8 cellular contexts compared by ENCODE assay signal in the genomic region with DNA sequence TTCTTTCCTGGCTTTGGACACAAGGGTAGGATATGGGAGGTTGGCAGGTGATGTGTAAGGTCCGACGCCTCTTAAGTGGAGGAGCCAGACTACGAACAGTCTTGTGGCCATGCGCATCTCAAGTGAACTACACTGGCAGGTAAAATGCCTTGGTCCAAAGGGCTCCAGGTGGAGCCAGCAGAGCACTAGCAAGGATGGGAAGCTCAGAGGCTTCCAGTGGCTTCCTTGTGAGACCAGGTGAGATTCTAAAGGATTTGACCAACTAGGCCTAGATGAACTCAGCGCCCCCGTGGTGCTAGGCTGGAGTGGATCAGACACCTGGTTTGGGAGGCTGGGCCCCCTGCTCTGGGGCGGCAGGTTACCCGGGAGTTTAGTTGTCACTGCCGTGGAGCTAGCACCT.
DNase-seq lines count a peak whose midpoint lies in the region; ATAC-seq and TF ChIP-seq lines count a peak whose summit lies in the region.

No MANE protein-coding gene starts in this region.

- H3K9ac ChIP-seq in BLaER1 treated with 17β-estradiol and CSF1 and Interleukin-3, amounts not matched to agents 10 nM and 100 nM: peak overlapping the region; percentile 93 to 100 (median 97)
- peak overlapping the region; percentile 93 for H3K9ac ChIP-seq in Loucy (ENCODE audit: low read depth, low read length, poor library complexity, severe bottlenecking)

- H3K9me3 ChIP-seq in BLaER1 treated with 17β-estradiol and CSF1 and Interleukin-3, amounts not matched to agents 10 nM and 100 nM (replicated peaks in 1 of 11): no peaks in the 10 kb centered on the region; a peak in 1 of 22 replicates
- H3K9me3 ChIP-seq in Loucy (ENCODE audit: insufficient read depth, low read depth, low read length): no peaks in the 10 kb centered on the region

- H3K36me3 Mint-ChIP-seq in dendritic cell treated with granulocyte-macrophage colony-stimulating factor and Interleukin-4, amounts not matched to agents 40 ng/mL and 50 ng/mL, for 4 days (ENCODE audit: low read depth): peaks cover 51% of the 10 kb centered on the region
- peaks cover 30% of the 10 kb centered on the region for H3K36me3 Mint-ChIP-seq in nephron (ENCODE audit: low read depth)

- no peak for TF ChIP-seq CTCF in Loucy (conservative IDR thresholded peaks at IDR 0.05; ENCODE audit: low read length)
- no peak for TF ChIP-seq CTCF in nephron (IDR thresholded peaks at IDR 0.05; ENCODE audit: unreplicated experiment in 3 of 3)

- no peaks in the 10 kb centered on the region for H3K9me2 ChIP-seq in Loucy (replicated peaks; ENCODE audit: low read depth, low read length)

- H3K36me3 ChIP-seq in BLaER1 treated with 17β-estradiol and CSF1 and Interleukin-3, amounts not matched to agents 10 nM and 100 nM: peaks cover 21 to 48% (median 32%) of the 10 kb centered on the region in 11 experiments
- H3K36me3 ChIP-seq in Loucy (ENCODE audit: insufficient read depth, low read length): peaks cover 16% of the 10 kb centered on the region; the same call in 1 of the 2 replicates

- ATAC-seq in GM18505 (IDR thresholded peaks at IDR 0.05; ENCODE audit: unreplicated experiment) (no peak), GM19397 (IDR thresholded peaks at IDR 0.05; ENCODE audit: unreplicated experiment) (no peak)

- TF ChIP-seq POLR2A in GM18505 (IDR thresholded peaks at IDR 0.05; ENCODE audit: borderline replicate concordance, extremely low read depth, insufficient read depth, insufficient read length): no peak
- no peak for TF ChIP-seq POLR2A in erythroblast (IDR thresholded peaks at IDR 0.05; ENCODE audit: low read length)

- no peaks in the 10 kb centered on the region for H3K9me3 Mint-ChIP-seq in dendritic cell treated with granulocyte-macrophage colony-stimulating factor and Interleukin-4, amounts not matched to agents 40 ng/mL and 50 ng/mL, for 4 days
- H3K9me3 Mint-ChIP-seq in nephron: no peaks in the 10 kb centered on the region

- peak overlapping the region; percentile 90 to 99 (median 95) for H3K4me2 ChIP-seq in BLaER1 treated with 17β-estradiol and CSF1 and Interleukin-3, amounts not matched to agents 10 nM and 100 nM
- H3K4me2 ChIP-seq in Loucy (ENCODE audit: low read depth, low read length, poor library complexity, severe bottlenecking): peak overlapping the region; percentile 79

- peak overlapping the region; percentile 88 for H3K4me3 Mint-ChIP-seq in dendritic cell treated with granulocyte-macrophage colony-stimulating factor and Interleukin-4, amounts not matched to agents 40 ng/mL and 50 ng/mL, for 4 days
- peak overlapping the region; percentile 95 to 99 (median 96) for H3K4me3 Mint-ChIP-seq in nephron

- peaks cover 42% of the 10 kb centered on the region for H3K79me2 ChIP-seq in Loucy (ENCODE audit: insufficient read depth, low read length)

- no peaks in the 10 kb centered on the region for H3K27me3 ChIP-seq in BLaER1 treated with 17β-estradiol and CSF1 and Interleukin-3, amounts not matched to agents 10 nM and 100 nM
- H3K27me3 ChIP-seq in Loucy (ENCODE audit: insufficient read depth, low read length, poor library complexity, severe bottlenecking): peaks cover 9% of the 10 kb centered on the region

- H3K4me3 ChIP-seq in BLaER1 treated with 17β-estradiol and CSF1 and Interleukin-3, amounts not matched to agents 10 nM and 100 nM: peak overlapping the region; percentile 80 to 100 (median 90)
- H3K4me3 ChIP-seq in Loucy (ENCODE audit: low read length, poor library complexity, severe bottlenecking): peak overlapping the region; percentile 85

- no peaks in the 10 kb centered on the region for H3K27me3 Mint-ChIP-seq in dendritic cell treated with granulocyte-macrophage colony-stimulating factor and Interleukin-4, amounts not matched to agents 40 ng/mL and 50 ng/mL, for 4 days
- H3K27me3 Mint-ChIP-seq in nephron (ENCODE audit: low read depth): peaks cover 5% of the 10 kb centered on the region

- DNase-seq in T1000 (lab: John Stamatoyannopoulos, UW) (no peak), erythroblast (lab: John Stamatoyannopoulos, UW) (no peak)

- H3K4me1 Mint-ChIP-seq in dendritic cell treated with granulocyte-macrophage colony-stimulating factor and Interleukin-4, amounts not matched to agents 40 ng/mL and 50 ng/mL, for 4 days (ENCODE audit: low read depth): peaks cover 49% of the 10 kb centered on the region
- H3K4me1 Mint-ChIP-seq in nephron: peaks cover 22% of the 10 kb centered on the region

- intact Hi-C loops in dendritic cell treated with granulocyte-macrophage colony-stimulating factor and Interleukin-4, amounts not matched to agents 40 ng/mL and 50 ng/mL, for 4 days (cut with micrococcal nuclease): no loop called here

- peaks cover 32 to 53% (median 39%) of the 10 kb centered on the region in 11 experiments for H4K20me1 ChIP-seq in BLaER1 treated with 17β-estradiol and CSF1 and Interleukin-3, amounts not matched to agents 10 nM and 100 nM
- H4K20me1 ChIP-seq in Loucy (ENCODE audit: insufficient read depth, low read length, poor library complexity, severe bottlenecking): peaks cover 25% of the 10 kb centered on the region

- H2AFZ ChIP-seq in Loucy (ENCODE audit: low read length): no peak overlapping the region

- peak overlapping the region; percentile 97 for H3K27ac Mint-ChIP-seq in dendritic cell treated with granulocyte-macrophage colony-stimulating factor and Interleukin-4, amounts not matched to agents 40 ng/mL and 50 ng/mL, for 4 days
- peak overlapping the region; percentile 75 to 96 (median 95) for H3K27ac Mint-ChIP-seq in nephron

- peaks cover 42 to 51% (median 46%) of the 10 kb centered on the region in 10 experiments for H3K4me1 ChIP-seq in BLaER1 treated with 17β-estradiol and CSF1 and Interleukin-3, amounts not matched to agents 10 nM and 100 nM
- peaks cover 6% of the 10 kb centered on the region for H3K4me1 ChIP-seq in Loucy (ENCODE audit: insufficient read depth, low read length, poor library complexity, severe bottlenecking)

- peak overlapping the region; percentile 90 to 99 (median 94) for H3K27ac ChIP-seq in BLaER1 treated with 17β-estradiol and CSF1 and Interleukin-3, amounts not matched to agents 10 nM and 100 nM

- H3F3A ChIP-seq in Loucy (ENCODE audit: low read depth): peaks cover 6% of the 10 kb centered on the region; the same call in 1 of the 2 replicates
